ENCODE assay signal across 8 cellular contexts in the genomic region with DNA sequence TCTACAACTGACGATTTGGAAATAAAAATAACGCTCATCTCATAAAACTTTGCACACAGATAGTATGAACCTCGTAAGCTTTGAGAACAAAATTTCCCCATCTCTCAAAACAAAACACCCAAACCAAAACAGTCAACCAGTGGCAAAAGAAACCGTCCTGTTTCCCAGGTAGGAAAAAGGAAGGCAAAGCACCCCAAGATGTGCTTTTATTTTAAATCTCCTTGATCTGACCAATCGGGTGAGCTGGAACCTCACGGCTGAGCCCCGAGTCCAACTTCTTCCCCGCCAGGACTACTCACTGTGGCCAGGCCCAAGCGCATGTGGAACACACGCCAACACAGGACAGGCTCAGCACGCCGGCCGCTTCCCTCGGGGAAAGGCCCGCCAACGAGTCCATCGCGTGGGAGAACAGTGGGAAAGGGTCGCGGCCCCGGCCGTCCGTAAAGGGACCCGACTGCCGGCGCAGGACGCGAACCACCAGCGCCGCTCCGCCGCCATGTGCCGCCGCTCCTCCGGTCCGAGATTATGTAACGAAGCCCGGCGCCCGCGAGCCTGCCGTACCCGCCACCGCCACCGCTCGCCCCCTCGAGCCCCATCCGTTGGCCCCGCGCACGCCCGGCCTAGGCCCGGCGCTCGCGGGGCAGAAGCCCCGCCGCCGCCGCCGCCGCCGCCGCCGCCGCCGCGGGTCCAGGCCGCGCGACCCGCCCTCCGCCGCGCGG. TPM values are rescaled to one million over a fixed set of nuclear protein-coding genes. Genes with fewer than 3 reads are reported as not detected.
DNase-seq lines count a peak whose midpoint lies in the region; ATAC-seq and TF ChIP-seq lines count a peak whose summit lies in the region.

No MANE protein-coding gene starts in this region.

- intact Hi-C loops in mucosa of descending colon (cut with DNase I, micrococcal nuclease): no loop called here

- DNase-seq in stimulated activated CD4-positive, alpha-beta T cell treated with anti-CD3 and anti-CD28 coated beads, Interleukin-12 subunit alpha, Interleukin-12 subunit beta, amount 100 ng/mL, for 48 hours (ENCODE audit: low read depth in 2 of 3, low spot score in 1 of 3): peak; percentile 16 to 32 (median 29)
- DNase-seq in stimulated activated CD4-positive, alpha-beta T cell treated with anti-CD3 and anti-CD28 coated beads, Interleukin-12 subunit alpha, Interleukin-12 subunit beta, amount 100 ng/mL, for 4 hours: no peak
- DNase-seq in NCI-H2171 (lab: John Stamatoyannopoulos, UW): peak; percentile 49
- DNase-seq in activated CD8-positive, alpha-beta memory T cell treated with anti-CD3 and anti-CD28 coated beads, Interleukin-2, amount 50 U/mL, for 24 hours (ENCODE audit: extremely low read depth): peak; percentile 7
- DNase-seq in endothelial cell (ENCODE audit: low spot score): peak; percentile 52
- DNase-seq in mucosa of descending colon: peak; percentile 56 to 80 (median 71)
- peak; percentile 11 to 21 for DNase-seq in stimulated activated CD8-positive, alpha-beta memory T cell treated with anti-CD3 and anti-CD28 coated beads, Interleukin-7, amount 100 ng/mL, for 48 hours (ENCODE audit: extremely low read depth in 1 of 2, low read depth in 1 of 2)

- H3K4me1 Mint-ChIP-seq in endothelial cell (ENCODE audit: unreplicated experiment): peaks cover 13% of the 10 kb centered on the region

- peak overlapping the region; percentile 98 for H3K4me3 Mint-ChIP-seq in endothelial cell (ENCODE audit: unreplicated experiment)

- peaks cover 4% of the 10 kb centered on the region for H3K9me3 Mint-ChIP-seq in endothelial cell (ENCODE audit: unreplicated experiment)

- peaks cover 9% of the 10 kb centered on the region for H3K4me1 ChIP-seq in mucosa of descending colon (ENCODE audit: low read depth)

- ATAC-seq in HG02759 (IDR thresholded peaks at IDR 0.05; ENCODE audit: unreplicated experiment) (peak; percentile 12), mucosa of descending colon (peak; percentile 20)

- H3K36me3 Mint-ChIP-seq in endothelial cell (ENCODE audit: low read depth, unreplicated experiment): peaks cover 8% of the 10 kb centered on the region

- H3K36me3 ChIP-seq in mucosa of descending colon (ENCODE audit: low read depth): no peaks in the 10 kb centered on the region

- no peaks in the 10 kb centered on the region for H3K9me3 ChIP-seq in mucosa of descending colon

- no peak for TF ChIP-seq CTCF in endothelial cell (IDR thresholded peaks at IDR 0.05; ENCODE audit: unreplicated experiment)
- TF ChIP-seq CTCF in mucosa of descending colon (IDR thresholded peaks at IDR 0.05): no peak

- peaks cover 14% of the 10 kb centered on the region for H3K27me3 Mint-ChIP-seq in endothelial cell (ENCODE audit: unreplicated experiment)

- H3K4me3 ChIP-seq in mucosa of descending colon: peak overlapping the region; percentile 95

- peak overlapping the region; percentile 81 for H3K27ac Mint-ChIP-seq in endothelial cell (ENCODE audit: unreplicated experiment)

RNA-seq across cellular contexts. Expression of gene AHCTF1, which starts 0.8 kb away (rescaled TPM):
- 20.2 TPM for total RNA-seq in endothelial cell (ENCODE audit: unreplicated experiment)
- 10 to 100 TPM; 25.5 to 41.6 (median 27.6) TPM for total RNA-seq in mucosa of descending colon
